In genomic region chr2:164839914-164840457, GRCh38 we compare ENCODE assay signal across 8 cellular contexts. TPM values are rescaled to one million over a fixed set of nuclear protein-coding genes. Genes with fewer than 3 reads are reported as not detected.
A peak's percentile ranks its signal among the peaks of the same experiment; 100 is the strongest.
DNase-seq lines count a peak whose midpoint lies in the region; ATAC-seq and TF ChIP-seq lines count a peak whose summit lies in the region.

No MANE protein-coding gene starts in this region.

- H3K4me1 ChIP-seq in HAP-1 (peaks cover 49% of the 10 kb centered on the region), mesenchymal stem cell (ENCODE audit: control insufficient read depth, insufficient read depth, low read depth, low read length) (peaks cover 2% of the 10 kb centered on the region)

- H3K14ac ChIP-seq in mesenchymal stem cell (ENCODE audit: low read length in 2 of 2) = no peak overlapping the region

- H3K36me3 Mint-ChIP-seq in activated naive CD4-positive, alpha-beta T cell treated with anti-CD3 and anti-CD28 coated beads, Interleukin-2, amount 50 U/mL, for 72 hours = peaks cover 0 to 6% of the 10 kb centered on the region in 2 donors

- no peak overlapping the region for H2BK15ac ChIP-seq in mesenchymal stem cell (ENCODE audit: low read depth, poor library complexity, severe bottlenecking)

- H3K9me3 Mint-ChIP-seq in activated naive CD4-positive, alpha-beta T cell treated with anti-CD3 and anti-CD28 coated beads, Interleukin-2, amount 50 U/mL, for 72 hours = no peaks in the 10 kb centered on the region

- H3K4me3 ChIP-seq in HAP-1 = peak overlapping the region; percentile 59
- peak overlapping the region; percentile 74 for H3K4me3 ChIP-seq in brain microvascular endothelial cell (ENCODE audit: low read depth, low read length)
- H3K4me3 ChIP-seq in mesenchymal stem cell (ENCODE audit: insufficient read depth in 1 of 2, low read depth in 1 of 2, low read length in 2 of 2) = peak overlapping the region in 1 of 2 experiments; percentile 83

- no peak overlapping the region for H2BK12ac ChIP-seq in mesenchymal stem cell (ENCODE audit: low read length in 2 of 2)

- H3K27me3 ChIP-seq in HAP-1 (ENCODE audit: low read depth) (no peaks in the 10 kb centered on the region), brain microvascular endothelial cell (replicated peaks) (no peaks in the 10 kb centered on the region), mesenchymal stem cell (ENCODE audit: control insufficient read depth in 1 of 2, insufficient read depth in 1 of 2, low read length in 2 of 2) (no peaks in the 10 kb centered on the region)

- H3K4me2 ChIP-seq in mesenchymal stem cell (ENCODE audit: low read length, poor library complexity, severe bottlenecking) = no peak overlapping the region

- H3K36me3 ChIP-seq in HAP-1 (replicated peaks) = no peaks in the 10 kb centered on the region
- H3K36me3 ChIP-seq in brain microvascular endothelial cell (replicated peaks) = no peaks in the 10 kb centered on the region
- H3K36me3 ChIP-seq in mesenchymal stem cell (ENCODE audit: control insufficient read depth in 1 of 2, insufficient read depth in 2 of 2, low read depth in 1 of 2, low read length in 2 of 2) = peaks cover 0 to 3% of the 10 kb centered on the region in 2 experiments

- no peak overlapping the region for H2AK5ac ChIP-seq in mesenchymal stem cell (ENCODE audit: low read length, severe bottlenecking)

- no peak overlapping the region for H3K23ac ChIP-seq in mesenchymal stem cell (ENCODE audit: low read length in 2 of 2)

- H3K4ac ChIP-seq in mesenchymal stem cell (ENCODE audit: low read depth in 1 of 2, low read length in 2 of 2) = no peak overlapping the region

- H3K9me3 ChIP-seq in HAP-1 = no peaks in the 10 kb centered on the region
- H3K9me3 ChIP-seq in mesenchymal stem cell (ENCODE audit: control insufficient read depth, low read length) = no peaks in the 10 kb centered on the region

- no peak overlapping the region for H4K8ac ChIP-seq in mesenchymal stem cell (ENCODE audit: low read length)

- no peak overlapping the region for H3K27ac Mint-ChIP-seq in activated naive CD4-positive, alpha-beta T cell treated with anti-CD3 and anti-CD28 coated beads, Interleukin-2, amount 50 U/mL, for 72 hours

- in situ Hi-C loops in HAP-1 (cut with MboI; ENCODE audit: low sequenced_read_pairs) = loop anchor here (10.0 kb wide), 1 partner anchor 105 kb away; no protein-coding TSS in a partner anchor
- in situ Hi-C loops in brain microvascular endothelial cell (cut with HindIII; ENCODE audit: low pct_ligation_motif_present, low sequenced_read_pairs) = no loop called here
- in situ Hi-C loops in G401 (cut with HindIII; ENCODE audit: low sequenced_read_pairs) = no loop called here

- peaks cover 2% of the 10 kb centered on the region for H3K79me1 ChIP-seq in mesenchymal stem cell (replicated peaks; ENCODE audit: low read length, poor library complexity, severe bottlenecking)

- peak overlapping the region; percentile 79 for H3K9ac ChIP-seq in mesenchymal stem cell (ENCODE audit: low read length)

- H2AFZ ChIP-seq in mesenchymal stem cell (ENCODE audit: low read depth, low read length) = no peak overlapping the region

- H3K18ac ChIP-seq in mesenchymal stem cell (ENCODE audit: low read depth in 1 of 2, low read length in 2 of 2) = no peak overlapping the region

- no peak for TF ChIP-seq CTCF in 22Rv1 (IDR thresholded peaks at IDR 0.05)
- TF ChIP-seq CTCF in brain microvascular endothelial cell (IDR thresholded peaks at IDR 0.05; ENCODE audit: low read depth, low read length, missing control alignments) = no peak

- ATAC-seq in HG02973 (IDR thresholded peaks at IDR 0.05; ENCODE audit: unreplicated experiment) = no peak
- ATAC-seq in activated naive CD4-positive, alpha-beta T cell treated with anti-CD3 and anti-CD28 coated beads, Interleukin-2, amount 50 U/mL, for 72 hours = no peak

- WGBS in mesenchymal stem cell = 45% methylated on average over 6 of the region's 8 CpGs

- H4K91ac ChIP-seq in mesenchymal stem cell (ENCODE audit: low read length) = no peak overlapping the region

- no peak overlapping the region for H2BK5ac ChIP-seq in mesenchymal stem cell (ENCODE audit: low read depth, low read length, poor library complexity, severe bottlenecking)

- no peak overlapping the region for H2BK120ac ChIP-seq in mesenchymal stem cell (ENCODE audit: low read depth, low read length)

- H3K27ac ChIP-seq in 22Rv1 (peak overlapping the region; percentile 98), brain microvascular endothelial cell (no peak overlapping the region), mesenchymal stem cell (ENCODE audit: low read length, poor library complexity, severe bottlenecking) (no peak overlapping the region)

- DNase-seq in HAP-1 (ENCODE audit: low spot score in 2 of 2) (no peak), brain microvascular endothelial cell (peak; percentile 60), mesenchymal stem cell (peak; percentile 34), G401 (ENCODE audit: low spot score) (no peak)
- DNase-seq in activated effector memory CD4-positive, alpha-beta T cell treated with Interleukin-2 at 50 U/mL for 16 hours = no peak
- DNase-seq in activated naive CD4-positive, alpha-beta T cell treated with anti-CD3 and anti-CD28 coated beads, Interleukin-2, amount 50 U/mL, for 72 hours (ENCODE audit: low spot score in 2 of 2) = no peak

RNA-seq across cellular contexts. Expression of gene COBLL1, which starts 1.6 kb away (rescaled TPM):
- polyA plus RNA-seq in mesenchymal stem cell (2013, experiment 1 of 2) = 4.2 TPM
- 3.8 TPM for polyA plus RNA-seq in mesenchymal stem cell (2013, experiment 2 of 2)
- total RNA-seq in G401 (2014; rRNA removed; shearing (Covaris generic)) = not detected in 2 replicates
- under 1 TPM; 0.04 to 0.18 TPM for total RNA-seq in activated naive CD4-positive, alpha-beta T cell treated with anti-CD3 and anti-CD28 coated beads, Interleukin-2, amount 50 U/mL, for 72 hours

Comparison
In these comparisons a context has a peak if more than half of its experiments do, and no peak if none do; other contexts are left out.
1. DNase-seq: peak in brain microvascular endothelial cell (single experiment) and mesenchymal stem cell (single experiment); none in HAP-1 (0 of 2), activated effector memory CD4-positive, alpha-beta T cell treated with Interleukin-2 at 50 U/mL for 16 hours (single experiment), G401 (single experiment) and activated naive CD4-positive, alpha-beta T cell treated with anti-CD3 and anti-CD28 coated beads, Interleukin-2, amount 50 U/mL, for 72 hours (0 of 2).